In the genomic region with DNA sequence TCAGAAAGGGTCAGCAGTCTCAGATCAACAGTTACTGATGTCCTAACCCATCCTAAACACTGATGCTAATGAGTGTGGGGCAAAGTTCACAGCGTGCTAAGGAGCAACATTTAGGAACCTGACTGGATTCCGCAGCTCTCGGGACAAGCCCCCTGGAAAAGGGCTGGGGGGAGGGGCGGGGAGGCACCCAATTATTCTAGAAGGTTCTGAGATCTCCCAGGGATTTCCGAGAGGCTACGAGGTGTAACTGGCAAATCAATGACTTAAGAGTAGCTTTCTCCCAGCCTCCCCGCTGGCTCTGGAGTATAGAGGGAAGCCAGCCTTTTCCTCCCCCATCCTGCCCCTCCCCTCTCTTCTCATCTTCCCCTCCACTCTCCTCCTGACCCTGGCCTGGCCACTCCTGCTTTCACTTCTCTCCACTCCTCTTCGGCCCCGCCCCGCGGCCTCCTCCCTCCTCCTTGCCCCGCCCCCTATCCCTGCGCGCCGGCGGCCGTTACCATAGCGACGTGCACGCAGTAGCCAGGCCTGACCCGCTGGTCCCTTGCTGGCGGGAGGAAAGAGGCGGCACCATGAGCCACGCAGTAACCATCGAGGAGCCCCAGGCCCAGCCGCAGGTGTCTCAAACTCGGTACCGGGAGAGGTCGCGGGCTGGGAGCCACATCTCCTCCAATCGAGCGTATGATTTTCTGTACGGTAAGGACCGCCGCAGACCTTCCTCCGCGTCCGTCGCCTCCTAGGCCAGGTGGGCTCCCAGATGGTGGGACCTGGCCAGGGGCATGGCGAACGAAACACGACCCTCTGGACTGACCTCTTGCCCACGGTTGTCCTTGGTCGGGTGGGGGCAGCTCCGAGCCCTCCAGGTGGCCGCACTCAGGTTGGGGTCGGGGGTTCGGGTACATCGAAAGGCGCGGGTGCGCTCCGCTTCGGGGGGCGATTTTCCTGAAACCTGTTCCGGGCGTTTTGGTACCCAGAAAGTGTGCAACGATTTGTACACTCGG, we compare ENCODE assay signal across 8 cellular contexts. TPM values are rescaled to one million over a fixed set of nuclear protein-coding genes. Genes with fewer than 3 reads are reported as not detected.
DNase-seq lines count a peak whose midpoint lies in the region; ATAC-seq and TF ChIP-seq lines count a peak whose summit lies in the region.

Gene CFAP91, plus strand, starts transcription at position 493 of the 998 bp plus-strand sequence. Its CDS starts 77 bp downstream, at position 570.

- TF ChIP-seq CTCF in Calu3 (IDR thresholded peaks at IDR 0.05; ENCODE audit: unreplicated experiment): no peak
- TF ChIP-seq CTCF in tibial artery (IDR thresholded peaks at IDR 0.05): no peak

- peaks cover 13% of the 10 kb centered on the region for H3K27me3 ChIP-seq in HUES64 (ENCODE audit: insufficient read depth, low read length)
- no peaks in the 10 kb centered on the region for H3K27me3 ChIP-seq in tibial artery

- H3K27me3 Mint-ChIP-seq in Calu3 (ENCODE audit: unreplicated experiment): no peaks in the 10 kb centered on the region

- peak within 1 kb of the TSS; percentile 65 for H3K4me3 Mint-ChIP-seq in Calu3 (ENCODE audit: low read depth, unreplicated experiment)

- peaks cover 14% of the 10 kb centered on the region for H3K4me1 Mint-ChIP-seq in Calu3 (ENCODE audit: low read depth, unreplicated experiment)

- H3K4me3 ChIP-seq in HUES64 (ENCODE audit: low read length): peak within 1 kb of the TSS; percentile 75
- H3K4me3 ChIP-seq in tibial artery: peak within 1 kb of the TSS; percentile 53 to 64

- intact Hi-C loops in Calu3 (cut with micrococcal nuclease; ENCODE audit: unreplicated experiment) (no loop called here), left cardiac atrium (cut with DNase I) (no loop called here), tibial artery (cut with DNase I; ENCODE audit: low total_unique reads) (loop anchor here (5.0 kb wide), 1 partner anchor 206 kb away; the partner anchor contains the start of gene TIMMDC1)

- H3K4me1 ChIP-seq in HUES64 (ENCODE audit: insufficient read depth, low read length) (peaks cover 18% of the 10 kb centered on the region), tibial artery (peaks cover 0 to 18% (median 7%) of the 10 kb centered on the region in 4 donors)

- peak within 1 kb of the TSS; percentile 68 for H3K9ac ChIP-seq in HUES64 (ENCODE audit: low read depth, low read length)

- H3K36me3 ChIP-seq in HUES64 (ENCODE audit: insufficient read depth, low read length) (no peaks in the 10 kb centered on the region), tibial artery (peaks cover 0 to 5% (median 0%) of the 10 kb centered on the region in 3 donors)

- peak; percentile 94 for DNase-seq in Calu3
- DNase-seq in amniotic epithelial cell (ENCODE audit: low read depth): peak; percentile 91
- DNase-seq in left cardiac atrium: peak; percentile 97
- DNase-seq in pons (ENCODE audit: low spot score): peak; percentile 92
- DNase-seq in tibial artery: peak; percentile 98

- H3K9me3 ChIP-seq in HUES64 (ENCODE audit: insufficient read depth, low read depth, low read length): no peaks in the 10 kb centered on the region
- H3K9me3 ChIP-seq in tibial artery: no peaks in the 10 kb centered on the region

- H3K27ac ChIP-seq in HUES64 (ENCODE audit: low read depth, low read length): peak within 1 kb of the TSS; percentile 51; the same call in 1 of the 2 replicates
- H3K27ac ChIP-seq in tibial artery: peak within 1 kb of the TSS; percentile 49 to 58

- peaks cover 3% of the 10 kb centered on the region for H3K9me3 Mint-ChIP-seq in Calu3 (ENCODE audit: low read depth, unreplicated experiment)

- WGBS in HUES64: 13% methylated on average over 59 of the region's 59 CpGs

- no peak within 1 kb of the TSS for H3K27ac Mint-ChIP-seq in Calu3 (ENCODE audit: unreplicated experiment)

- CTCF ChIA-PET in Calu3 (lab: Charles Lee): interaction anchor here (0.5 kb wide), 1 partner anchor 203 kb away, joined by 3 read pairs; no protein-coding TSS in a partner anchor

- ATAC-seq in GM21447 (IDR thresholded peaks at IDR 0.05; ENCODE audit: unreplicated experiment) (peak; percentile 90), SK-N-SH treated with all-trans-retinoic acid at 6 μM for 48 hours (peak; percentile 99), left cardiac atrium (peak; percentile 100)

- BruUV-seq in Calu3 (replicated peaks; lab: Mats Ljungman, UMichigan): no TSS peak

- peaks cover 15% of the 10 kb centered on the region for H3K36me3 Mint-ChIP-seq in Calu3 (ENCODE audit: insufficient read depth, unreplicated experiment)

TF ChIP-seq in SK-N-SH treated with all-trans-retinoic acid at 6 μM for 48 hours, 23 proteins besides CTCF, POLR2A, EP300 and RAD21 (continues in another document):
- TF ChIP-seq ZFP3 (CRISPR knock-in tag; IDR thresholded peaks at IDR 0.05): no peak
- TF ChIP-seq, protein P1, sequence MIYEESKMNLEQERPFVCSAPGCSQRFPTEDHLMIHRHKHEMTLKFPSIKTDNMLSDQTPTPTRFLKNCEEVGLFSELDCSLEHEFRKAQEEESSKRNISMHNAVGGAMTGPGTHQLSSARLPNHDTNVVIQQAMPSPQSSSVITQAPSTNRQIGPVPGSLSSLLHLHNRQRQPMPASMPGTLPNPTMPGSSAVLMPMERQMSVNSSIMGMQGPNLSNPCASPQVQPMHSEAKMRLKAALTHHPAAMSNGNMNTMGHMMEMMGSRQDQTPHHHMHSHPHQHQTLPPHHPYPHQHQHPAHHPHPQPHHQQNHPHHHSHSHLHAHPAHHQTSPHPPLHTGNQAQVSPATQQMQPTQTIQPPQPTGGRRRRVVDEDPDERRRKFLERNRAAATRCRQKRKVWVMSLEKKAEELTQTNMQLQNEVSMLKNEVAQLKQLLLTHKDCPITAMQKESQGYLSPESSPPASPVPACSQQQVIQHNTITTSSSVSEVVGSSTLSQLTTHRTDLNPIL (CRISPR knock-in tag; IDR thresholded peaks at IDR 0.05; ENCODE audit: low read depth): no peak
- no peak for TF ChIP-seq BACH2 (CRISPR knock-in tag; IDR thresholded peaks at IDR 0.05; ENCODE audit: borderline replicate concordance)
- TF ChIP-seq ESRRG (CRISPR knock-in tag; IDR thresholded peaks at IDR 0.05): no peak
- TF ChIP-seq TOX (CRISPR knock-in tag; IDR thresholded peaks at IDR 0.05; ENCODE audit: borderline replicate concordance): no peak
- no peak for TF ChIP-seq SNAI2 (CRISPR knock-in tag; IDR thresholded peaks at IDR 0.05)
- TF ChIP-seq, protein P2, sequence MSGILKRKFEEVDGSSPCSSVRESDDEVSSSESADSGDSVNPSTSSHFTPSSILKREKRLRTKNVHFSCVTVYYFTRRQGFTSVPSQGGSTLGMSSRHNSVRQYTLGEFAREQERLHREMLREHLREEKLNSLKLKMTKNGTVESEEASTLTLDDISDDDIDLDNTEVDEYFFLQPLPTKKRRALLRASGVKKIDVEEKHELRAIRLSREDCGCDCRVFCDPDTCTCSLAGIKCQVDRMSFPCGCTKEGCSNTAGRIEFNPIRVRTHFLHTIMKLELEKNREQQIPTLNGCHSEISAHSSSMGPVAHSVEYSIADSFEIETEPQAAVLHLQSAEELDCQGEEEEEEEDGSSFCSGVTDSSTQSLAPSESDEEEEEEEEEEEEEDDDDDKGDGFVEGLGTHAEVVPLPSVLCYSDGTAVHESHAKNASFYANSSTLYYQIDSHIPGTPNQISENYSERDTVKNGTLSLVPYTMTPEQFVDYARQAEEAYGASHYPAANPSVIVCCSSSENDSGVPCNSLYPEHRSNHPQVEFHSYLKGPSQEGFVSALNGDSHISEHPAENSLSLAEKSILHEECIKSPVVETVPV (CRISPR knock-in tag; IDR thresholded peaks at IDR 0.05): no peak
- no peak for TF ChIP-seq PPARA (CRISPR knock-in tag; IDR thresholded peaks at IDR 0.05; ENCODE audit: borderline replicate concordance)
- no peak for TF ChIP-seq RARB (CRISPR knock-in tag; IDR thresholded peaks at IDR 0.05)
- no peak for TF ChIP-seq ISL1 (CRISPR knock-in tag; IDR thresholded peaks at IDR 0.05)
- TF ChIP-seq ZNF565 (CRISPR knock-in tag; conservative IDR thresholded peaks at IDR 0.05; ENCODE audit: low read depth): no peak
- TF ChIP-seq, protein P3, sequence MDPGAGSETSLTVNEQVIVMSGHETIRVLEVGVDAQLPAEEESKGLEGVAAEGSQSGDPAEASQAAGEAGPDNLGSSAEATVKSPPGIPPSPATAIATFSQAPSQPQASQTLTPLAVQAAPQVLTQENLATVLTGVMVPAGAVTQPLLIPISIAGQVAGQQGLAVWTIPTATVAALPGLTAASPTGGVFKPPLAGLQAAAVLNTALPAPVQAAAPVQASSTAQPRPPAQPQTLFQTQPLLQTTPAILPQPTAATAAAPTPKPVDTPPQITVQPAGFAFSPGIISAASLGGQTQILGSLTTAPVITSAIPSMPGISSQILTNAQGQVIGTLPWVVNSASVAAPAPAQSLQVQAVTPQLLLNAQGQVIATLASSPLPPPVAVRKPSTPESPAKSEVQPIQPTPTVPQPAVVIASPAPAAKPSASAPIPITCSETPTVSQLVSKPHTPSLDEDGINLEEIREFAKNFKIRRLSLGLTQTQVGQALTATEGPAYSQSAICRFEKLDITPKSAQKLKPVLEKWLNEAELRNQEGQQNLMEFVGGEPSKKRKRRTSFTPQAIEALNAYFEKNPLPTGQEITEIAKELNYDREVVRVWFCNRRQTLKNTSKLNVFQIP (CRISPR knock-in tag; IDR thresholded peaks at IDR 0.05; ENCODE audit: borderline replicate concordance, low read depth): no peak
- no peak for TF ChIP-seq GLIS3 (CRISPR knock-in tag; IDR thresholded peaks at IDR 0.05)
- no peak for TF ChIP-seq ARNTL (CRISPR knock-in tag; IDR thresholded peaks at IDR 0.05; ENCODE audit: borderline replicate concordance, low read depth)
- no peak for TF ChIP-seq ZFP30 (CRISPR knock-in tag; IDR thresholded peaks at IDR 0.05)
- no peak; the same call in 1 of the 2 replicates for TF ChIP-seq CSDC2 (CRISPR knock-in tag; IDR thresholded peaks at IDR 0.05)

RNA-seq across cellular contexts. Expression of gene CFAP91, which starts in this region (rescaled TPM):
- 1.5 and 2.2 TPM in 2 replicates for total RNA-seq in Calu3 (2022)
- polyA plus RNA-seq in HUES64 (2013, experiment 1 of 2): 3.2 TPM
- polyA plus RNA-seq in HUES64 (2013, experiment 2 of 2): 3.2 TPM
- total RNA-seq in left cardiac atrium: under 1 TPM; 0.58 to 0.91 TPM

Comparison
In these comparisons a context has a peak if more than half of its experiments do, and no peak if none do; other contexts are left out.
1. Peak in every context shown above with its lines: DNase-seq, ATAC-seq, H3K4me3 ChIP-seq and H3K27ac ChIP-seq.
2. Peak in DNase-seq and ATAC-seq in left cardiac atrium; RNA of the gene not detected or under 1 TPM.